ENCODE assay signal across 12 cellular contexts in genomic region chr19:21023901-21024300, GRCh38. TPM values are rescaled to one million over a fixed set of nuclear protein-coding genes. Genes with fewer than 3 reads are reported as not detected.
DNase-seq lines count a peak whose midpoint lies in the region; ATAC-seq and TF ChIP-seq lines count a peak whose summit lies in the region.
"Had no signal": no experiment of that assay in that cellular context is flagged by ENCODE, and none has a peak within 500 bp of the region (broad histone marks: within the 10 kb centered on the region; RNA-seq: fewer than 3 reads in every experiment).

No MANE protein-coding gene starts in this region.

- H3K4me1 Mint-ChIP-seq in T-helper 2 cell treated with Interferon-gamma antibody and Interleukin-4, amounts not matched to agents 5 μg/mL and 100 μg/mL, for 36 hours (ENCODE audit: low read depth), result peaks cover 42% of the 10 kb centered on the region

- no peak overlapping the region for H3K4me3 Mint-ChIP-seq in T-helper 2 cell treated with Interferon-gamma antibody and Interleukin-4, amounts not matched to agents 5 μg/mL and 100 μg/mL, for 36 hours
- H3K4me3 Mint-ChIP-seq: H9 had no signal

- H3K9me3 ChIP-seq in AG04450 (ENCODE audit: control insufficient read depth, insufficient read depth, low read length), result no peaks in the 10 kb centered on the region; the same call in 1 of the 2 replicates
- no peaks in the 10 kb centered on the region for H3K9me3 ChIP-seq in adipocyte (ENCODE audit: control insufficient read depth, low read length)
- H3K9me3 ChIP-seq in hepatocyte (ENCODE audit: low read depth), result no peaks in the 10 kb centered on the region
- no peaks in the 10 kb centered on the region for H3K9me3 ChIP-seq in heart right ventricle

- no peaks in the 10 kb centered on the region for H3K27me3 ChIP-seq in AG04450 (ENCODE audit: control insufficient read depth, insufficient read depth, low read length)
- no peaks in the 10 kb centered on the region for H3K27me3 ChIP-seq in adipocyte (replicated peaks; ENCODE audit: control insufficient read depth, insufficient read depth, low read length)
- no peaks in the 10 kb centered on the region for H3K27me3 ChIP-seq in hepatocyte
- no peaks in the 10 kb centered on the region for H3K27me3 ChIP-seq in heart right ventricle

- H3K9me2 ChIP-seq in hepatocyte (replicated peaks; ENCODE audit: insufficient read depth), result no peaks in the 10 kb centered on the region

- H3K27ac Mint-ChIP-seq in T-helper 2 cell treated with Interferon-gamma antibody and Interleukin-4, amounts not matched to agents 5 μg/mL and 100 μg/mL, for 36 hours, result no peak overlapping the region

- H3K4me3 ChIP-seq in AG04450 (ENCODE audit: low read depth, low read length) (no peak overlapping the region), adipocyte (ENCODE audit: low read length) (peak overlapping the region; percentile 50), hepatocyte (no peak overlapping the region), heart right ventricle (no peak overlapping the region)

- H3K4me1 ChIP-seq in adipocyte (ENCODE audit: control insufficient read depth, insufficient read depth, low read length) (peaks cover 43% of the 10 kb centered on the region), hepatocyte (ENCODE audit: insufficient read depth) (peaks cover 12% of the 10 kb centered on the region), heart right ventricle (peaks cover 0 to 44% (median 17%) of the 10 kb centered on the region in 9 donors)

- no peaks in the 10 kb centered on the region for H3K27me3 Mint-ChIP-seq in T-helper 2 cell treated with Interferon-gamma antibody and Interleukin-4, amounts not matched to agents 5 μg/mL and 100 μg/mL, for 36 hours (ENCODE audit: low read depth)
- H3K27me3 Mint-ChIP-seq: IgD-negative memory B cell had no signal

- H4K20me1 ChIP-seq in hepatocyte (ENCODE audit: insufficient read depth, poor library complexity, severe bottlenecking), result no peaks in the 10 kb centered on the region

- peak overlapping the region; percentile 47 for H3K27ac ChIP-seq in AG04450 (ENCODE audit: low read depth, low read length)
- H3K27ac ChIP-seq in hepatocyte, result peak overlapping the region; percentile 85
- H3K27ac ChIP-seq in heart right ventricle, result no peak overlapping the region

- no peak for DNase-seq in AG04450 (ENCODE audit: low read depth, low spot score)
- peak; percentile 52 for DNase-seq in ELR (ENCODE audit: low read depth)
- DNase-seq in adipocyte (ENCODE audit: low read depth), result peak; percentile 56
- DNase-seq in hepatocyte (ENCODE audit: low spot score), result peak; percentile 9
- no peak for DNase-seq in heart right ventricle
- no peak for DNase-seq in NCI-H748 (lab: John Stamatoyannopoulos, UW; ENCODE audit: unreplicated experiment)
- no peak for DNase-seq in stimulated activated naive CD4-positive, alpha-beta T cell treated with Interleukin-2 at 50 U/mL for 16 hours (lab: John Stamatoyannopoulos, UW)
- no peak for DNase-seq in T-helper 2 cell treated with Interferon-gamma antibody and Interleukin-4, amounts not matched to agents 5 μg/mL and 100 μg/mL, for 36 hours (ENCODE audit: low spot score)
- DNase-seq: H9, retina, T-helper 9 cell had no signal

- no peak overlapping the region for H2AFZ ChIP-seq in hepatocyte

- H3K36me3 Mint-ChIP-seq in T-helper 2 cell treated with Interferon-gamma antibody and Interleukin-4, amounts not matched to agents 5 μg/mL and 100 μg/mL, for 36 hours (ENCODE audit: low read depth), result peaks cover 75% of the 10 kb centered on the region

- intact Hi-C loops in heart right ventricle (cut with DNase I), result loop anchor here in 1 of 10 donors (5.0 kb wide), 1 partner anchor 118 kb away; the partner anchor contains the start of gene ZNF431

- CTCF ChIA-PET in AG04450 (lab: Charles Lee), result no interaction called here

- H3K4me2 ChIP-seq in hepatocyte, result peak overlapping the region; percentile 83

- no peak for ATAC-seq in heart right ventricle

- peaks cover 15% of the 10 kb centered on the region for H3K9me3 Mint-ChIP-seq in T-helper 2 cell treated with Interferon-gamma antibody and Interleukin-4, amounts not matched to agents 5 μg/mL and 100 μg/mL, for 36 hours
- H3K9me3 Mint-ChIP-seq: H9, IgD-negative memory B cell had no signal

- POLR2A ChIA-PET in AG04450 (lab: Yijun Ruan, JAX), result no interaction called here

- TF ChIP-seq CTCF in AG04450 (IDR thresholded peaks at IDR 0.05; ENCODE audit: low read depth, low read length), result no peak
- TF ChIP-seq CTCF in hepatocyte (IDR thresholded peaks at IDR 0.05; ENCODE audit: poor library complexity), result no peak
- no peak for TF ChIP-seq CTCF in heart right ventricle (IDR thresholded peaks at IDR 0.05)

- peaks cover 34% of the 10 kb centered on the region for H3K36me3 ChIP-seq in adipocyte (ENCODE audit: control insufficient read depth, insufficient read depth, low read length, severe bottlenecking)
- H3K36me3 ChIP-seq in hepatocyte (replicated peaks; ENCODE audit: insufficient read depth, low read depth), result no peaks in the 10 kb centered on the region
- peaks cover 0 to 65% (median 10%) of the 10 kb centered on the region in 9 donors for H3K36me3 ChIP-seq in heart right ventricle

- H3K9ac ChIP-seq in adipocyte (ENCODE audit: low read length), result peak overlapping the region; percentile 95

- peaks cover 74% of the 10 kb centered on the region for H3K79me2 ChIP-seq in hepatocyte

RNA-seq across cellular contexts. Expression of gene ZNF430, which starts 3.4 kb away (rescaled TPM):
- polyA plus RNA-seq in AG04450 (2011; rRNA removed) (4.8 and 5.7 TPM in 2 replicates), hepatocyte (7.9 and 9.3 TPM in 2 replicates), heart right ventricle (1 to 10 TPM; 1.0 to 2.0 TPM)
- polyA minus RNA-seq in AG04450 (2011; rRNA and poly(A)+ RNA removed), result 6.9 and 11.5 TPM in 2 replicates
- total RNA-seq in hepatocyte (9.2 and 9.9 TPM in 2 replicates), heart right ventricle (1 to 10 TPM; 3.1 to 5.7 (median 4.2) TPM)

RNA-seq across cellular contexts. Expression of gene ZNF714, which starts 58.1 kb away (rescaled TPM):
- polyA plus RNA-seq in AG04450 (2011; rRNA removed), result 6.9 and 9.8 TPM in 2 replicates
- polyA minus RNA-seq in AG04450 (2011; rRNA and poly(A)+ RNA removed), result 3.7 and 6.6 TPM in 2 replicates
- total RNA-seq in hepatocyte, result 13.4 and 14.2 TPM in 2 replicates
- polyA plus RNA-seq in hepatocyte, result 11.5 and 12.3 TPM in 2 replicates
- 1 to 10 TPM; 2.7 to 6.1 (median 3.6) TPM for total RNA-seq in heart right ventricle
- polyA plus RNA-seq in heart right ventricle, result 1 to 10 TPM in 1 of 2 donors, under 1 TPM in 1; 0.80 to 2.2 TPM

Comparison
In these comparisons a context has a peak if more than half of its experiments do, and no peak if none do; other contexts are left out.
1. DNase-seq: peak in ELR (single experiment), adipocyte (single experiment) and hepatocyte (single experiment); none in AG04450 (single experiment), heart right ventricle (0 of 2), NCI-H748 (single experiment), stimulated activated naive CD4-positive, alpha-beta T cell treated with Interleukin-2 at 50 U/mL for 16 hours (single experiment) and T-helper 2 cell treated with Interferon-gamma antibody and Interleukin-4, amounts not matched to agents 5 μg/mL and 100 μg/mL, for 36 hours (single experiment).
2. H3K27ac ChIP-seq: peak in AG04450 (single experiment) and hepatocyte (single experiment); none in heart right ventricle (0 of 10).